ENCODE assay signal across 1 cellular context in genomic region chrX:71128166-71128833, GRCh38.
TF ChIP-seq lines count a peak whose summit lies in the region.

No MANE protein-coding gene starts in this region.

TF ChIP-seq in IMR-90, 13 proteins besides CTCF, POLR2A, EP300 and RAD21:
- TF ChIP-seq RFX5 (IDR thresholded peaks at IDR 0.05; ENCODE audit: low read depth, low read length) = no peak
